9 cellular contexts compared by ENCODE assay signal in genomic region chr21:36422279-36423098, GRCh38. TPM values are rescaled to one million over a fixed set of nuclear protein-coding genes. Genes with fewer than 3 reads are reported as not detected.
DNase-seq lines count a peak whose midpoint lies in the region; ATAC-seq and TF ChIP-seq lines count a peak whose summit lies in the region.
"Had no signal": no experiment of that assay in that cellular context is flagged by ENCODE, and none has a peak within 500 bp of the region (broad histone marks: within the 10 kb centered on the region; RNA-seq: fewer than 3 reads in every experiment).

No MANE protein-coding gene starts in this region.

- H3K27ac Mint-ChIP-seq in activated naive CD4-positive, alpha-beta T cell treated with anti-CD3 and anti-CD28 coated beads, Interleukin-2, amount 50 U/mL, for 72 hours, result no peak overlapping the region
- H3K27ac Mint-ChIP-seq: memory B cell had no signal

- ATAC-seq in activated naive CD4-positive, alpha-beta T cell treated with anti-CD3 and anti-CD28 coated beads, Interleukin-2, amount 50 U/mL, for 72 hours, result peak; percentile 43 to 47
- no peak for ATAC-seq in GM19395 (IDR thresholded peaks at IDR 0.05; ENCODE audit: unreplicated experiment)

- DNase-seq in AML-193 (lab: John Stamatoyannopoulos, UW) (peak; percentile 32 to 35), NCI-H526 treated with DMSO at 0.1 percent for 48 hours (lab: John Stamatoyannopoulos, UW) (peak; percentile 14), hepatic stellate cell (ENCODE audit: low spot score) (peak; percentile 75), NCI-H128 (lab: John Stamatoyannopoulos, UW; ENCODE audit: unreplicated experiment) (no peak)
- DNase-seq in activated naive CD4-positive, alpha-beta T cell treated with anti-CD3 and anti-CD28 coated beads, Interleukin-2, amount 50 U/mL, for 72 hours (ENCODE audit: low spot score in 2 of 2), result peak in 1 of 2 donors; percentile 60
- peak; percentile 39 to 44 for DNase-seq in stimulated activated CD4-positive, alpha-beta T cell treated with anti-CD3 and anti-CD28 coated beads, Interleukin-2, amount 100 ng/mL, for 48 hours

- no peaks in the 10 kb centered on the region for H3K9me3 Mint-ChIP-seq in activated naive CD4-positive, alpha-beta T cell treated with anti-CD3 and anti-CD28 coated beads, Interleukin-2, amount 50 U/mL, for 72 hours
- H3K9me3 Mint-ChIP-seq: memory B cell had no signal

- peak; percentile 93 for TF ChIP-seq CTCF in GM12873 (IDR thresholded peaks at IDR 0.05; ENCODE audit: insufficient read depth, low read depth, low read length, missing control alignments)

- H3K36me3 Mint-ChIP-seq in activated naive CD4-positive, alpha-beta T cell treated with anti-CD3 and anti-CD28 coated beads, Interleukin-2, amount 50 U/mL, for 72 hours, result no peaks in the 10 kb centered on the region
- H3K36me3 Mint-ChIP-seq: memory B cell had no signal

RNA-seq across cellular contexts. Expression of gene CHAF1B, which starts 37.3 kb away (rescaled TPM):
- total RNA-seq in activated naive CD4-positive, alpha-beta T cell treated with anti-CD3 and anti-CD28 coated beads, Interleukin-2, amount 50 U/mL, for 72 hours, result 10 to 100 TPM; 27.5 to 33.1 TPM

RNA-seq across cellular contexts. Expression of gene CLDN14, which starts 57.4 kb away (rescaled TPM):
- not detected for total RNA-seq in activated naive CD4-positive, alpha-beta T cell treated with anti-CD3 and anti-CD28 coated beads, Interleukin-2, amount 50 U/mL, for 72 hours
